Comparison of ENCODE assay signal across 1 cellular context in the genomic region with DNA sequence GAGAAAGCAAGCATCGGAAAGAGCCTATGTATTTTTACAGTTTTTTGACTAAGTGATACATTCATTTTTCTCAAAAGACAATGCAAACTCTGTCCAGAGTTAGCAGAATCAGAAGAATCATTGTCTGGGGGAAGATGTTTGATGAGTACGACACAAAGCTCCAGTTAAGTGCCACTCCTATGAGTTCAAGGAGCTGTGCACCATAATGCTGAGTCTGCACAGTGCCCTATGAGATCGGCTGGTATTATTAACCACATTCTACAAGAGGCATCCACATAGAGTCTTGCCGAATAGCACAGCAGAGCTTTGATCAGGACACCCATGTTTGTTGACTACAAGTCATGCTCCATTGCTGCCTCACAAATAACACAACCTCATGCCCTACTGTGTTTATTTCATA.
TF ChIP-seq lines count a peak whose summit lies in the region.

No MANE protein-coding gene starts in this region.

TF ChIP-seq in HepG2, 621 proteins besides CTCF, POLR2A, EP300 and RAD21:
- TF ChIP-seq NCOR1 (IDR thresholded peaks at IDR 0.05; ENCODE audit: borderline replicate concordance, low read length), result no peak
- peak; percentile 43 to 71; a peak in 3 of 4 replicates for TF ChIP-seq MAFK (conservative IDR thresholded peaks at IDR 0.05 in 1 of 2, IDR thresholded peaks at IDR 0.05 in 1 of 2; ENCODE audit: low read length in 2 of 2)
TF ChIP-seq in HepG2: peak in this region for 1.
